Comparison of ENCODE assay signal across 8 cellular contexts in genomic region chr7:128167316-128167691, GRCh38.
DNase-seq lines count a peak whose midpoint lies in the region; ATAC-seq, FAIRE-seq and TF ChIP-seq lines count a peak whose summit lies in the region.

No MANE protein-coding gene starts in this region.

- no peak for TF ChIP-seq CTCF in GM13976 (IDR thresholded peaks at IDR 0.05; ENCODE audit: borderline replicate concordance, control extremely low read depth, extremely low read depth, insufficient read depth, missing control alignments)
- TF ChIP-seq CTCF in MCF 10A (IDR thresholded peaks at IDR 0.05; ENCODE audit: unreplicated experiment) = no peak
- no peak for TF ChIP-seq CTCF in kidney (IDR thresholded peaks at IDR 0.05; ENCODE audit: borderline replicate concordance, extremely low read depth, insufficient read depth)

- intact Hi-C loops in MCF 10A (cut with micrococcal nuclease) (no loop called here), kidney (cut with DNase I) (no loop called here)

- POLR2A ChIA-PET in MCF 10A (lab: Yijun Ruan, JAX) = no interaction called here

- H3K27ac ChIP-seq in kidney (ENCODE audit: low read depth in 2 of 2, low read length in 2 of 2) = peak overlapping the region; percentile 44 to 63

- BruUV-seq in MCF 10A (replicated peaks; lab: Mats Ljungman, UMichigan) = no TSS peak

- H3K4me1 Mint-ChIP-seq in MCF 10A (ENCODE audit: insufficient read depth, unreplicated experiment) = peaks cover 13% of the 10 kb centered on the region

- ATAC-seq in GM18907 (IDR thresholded peaks at IDR 0.05; ENCODE audit: unreplicated experiment) = no peak
- no peak for ATAC-seq in GM19455 (IDR thresholded peaks at IDR 0.05; ENCODE audit: unreplicated experiment)

- peak overlapping the region; percentile 13 to 59 for H3K9ac ChIP-seq in kidney (ENCODE audit: low read length in 2 of 2)

- in situ Hi-C loops in ACHN (cut with HindIII; ENCODE audit: low pct_ligation_motif_present, low pct_unique_long_range_greater_than_20kb, low sequenced_read_pairs) (no loop called here), GM13976 (cut with MboI; ENCODE audit: low sequenced_read_pairs, unreplicated experiment) (no loop called here)

- FAIRE-seq in kidney (lab: Jason Lieb, UNC) = no peak

- H3K9me3 ChIP-seq in kidney (ENCODE audit: control insufficient read depth in 1 of 2, low read length in 2 of 2) = no peaks in the 10 kb centered on the region

- no peaks in the 10 kb centered on the region for H3K9me3 Mint-ChIP-seq in MCF 10A (ENCODE audit: unreplicated experiment)

- peaks cover 36% of the 10 kb centered on the region for H3K27me3 Mint-ChIP-seq in MCF 10A (ENCODE audit: insufficient read depth, unreplicated experiment)

- no peak overlapping the region for H3K27ac Mint-ChIP-seq in MCF 10A (ENCODE audit: low read depth, unreplicated experiment)

- peaks cover 0 to 13% of the 10 kb centered on the region in 2 donors for H3K4me1 ChIP-seq in kidney (ENCODE audit: control insufficient read depth in 1 of 2, insufficient read depth in 1 of 2, low read depth in 1 of 2, low read length in 2 of 2)

- peak overlapping the region; percentile 45 for H3K4me3 Mint-ChIP-seq in MCF 10A (ENCODE audit: unreplicated experiment)

- H3K36me3 Mint-ChIP-seq in MCF 10A (ENCODE audit: insufficient read depth, unreplicated experiment) = no peaks in the 10 kb centered on the region

- CTCF ChIA-PET in MCF 10A (lab: Yijun Ruan, JAX) = interaction anchor here (0.6 to 1.3 kb wide), 4 partner anchors 32 to 84 kb away, joined by 3 to 4 read pairs (median 4); no protein-coding TSS in a partner anchor

- no peaks in the 10 kb centered on the region for H3K36me3 ChIP-seq in kidney (ENCODE audit: control insufficient read depth in 1 of 2, insufficient read depth in 2 of 2, low read length in 2 of 2)

- DNase-seq in ACHN (peak; percentile 90), GM13976 (ENCODE audit: low spot score) (peak; percentile 77), NCI-H526 treated with DMSO at 0.1 percent for 48 hours (lab: John Stamatoyannopoulos, UW) (peak; percentile 81), MCF 10A (ENCODE audit: unreplicated experiment) (peak; percentile 47), kidney (peak; percentile 78)
- peak; percentile 34 for DNase-seq in stimulated activated CD8-positive, alpha-beta memory T cell treated with anti-CD3 and anti-CD28 coated beads, Interleukin-4, amount 100 ng/mL, for 48 hours

- H3K4me3 ChIP-seq in kidney (ENCODE audit: low read length in 2 of 2) = peak overlapping the region; percentile 46 to 65

Comparison
In these comparisons a context has a peak if more than half of its experiments do, and no peak if none do; other contexts are left out.
1. DNase-seq: peak in every context shown above with its lines; median percentile 90 in ACHN; 81 in NCI-H526 treated with DMSO at 0.1 percent for 48 hours; 78 in kidney; 77 in GM13976; 47 in MCF 10A; 34 in stimulated activated CD8-positive, alpha-beta memory T cell treated with anti-CD3 and anti-CD28 coated beads, Interleukin-4, amount 100 ng/mL, for 48 hours.